1 cellular context compared by ENCODE assay signal in the genomic region with DNA sequence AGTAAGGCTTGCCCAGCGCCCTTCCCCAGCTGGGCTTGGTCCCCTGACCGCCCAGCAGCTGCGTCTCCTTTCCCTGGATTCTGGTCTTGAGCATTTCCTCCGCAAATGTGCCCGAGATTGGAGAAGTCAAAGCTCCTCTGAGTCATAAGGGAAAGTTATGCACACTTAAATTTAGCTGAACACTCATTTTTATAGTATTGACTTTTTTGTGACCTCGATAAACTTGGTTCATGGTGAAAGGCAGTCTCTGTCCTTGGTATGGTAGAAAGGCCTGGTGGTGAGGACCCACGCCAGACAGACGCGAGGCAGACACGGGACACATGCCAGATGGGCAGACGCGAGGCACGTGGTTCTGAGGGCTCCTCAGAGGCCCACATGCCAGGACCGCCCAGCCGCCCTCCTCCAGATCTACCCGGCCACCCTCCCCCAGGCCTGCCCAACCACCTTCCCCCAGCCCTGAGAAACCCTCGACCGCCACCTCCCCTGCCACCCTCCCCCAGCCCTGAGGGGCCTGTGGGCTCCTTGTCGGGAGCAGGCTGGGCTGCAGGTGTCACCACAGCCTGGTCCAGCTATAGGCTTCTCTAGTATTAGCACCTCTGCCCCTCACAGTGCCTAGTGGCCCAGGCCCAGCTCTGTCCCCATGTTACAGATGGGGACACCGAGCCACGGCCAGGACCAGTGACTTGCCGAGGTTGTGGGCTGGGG.
TF ChIP-seq lines count a peak whose summit lies in the region.

No MANE protein-coding gene starts in this region.

TF ChIP-seq in GM12878, 131 proteins besides CTCF, POLR2A, EP300 and RAD21 (continued from another document and continues in another):
- peak; percentile 39; the same call in 1 of the 2 replicates for TF ChIP-seq CREM (IDR thresholded peaks at IDR 0.05; ENCODE audit: low read depth)
- 0 out of 2 replicates have a peak, but pooled peaks have one; percentile 23 for TF ChIP-seq TCF3 (IDR thresholded peaks at IDR 0.05; ENCODE audit: borderline replicate concordance, insufficient read depth, low read depth, low read length)
- TF ChIP-seq, protein P1, sequence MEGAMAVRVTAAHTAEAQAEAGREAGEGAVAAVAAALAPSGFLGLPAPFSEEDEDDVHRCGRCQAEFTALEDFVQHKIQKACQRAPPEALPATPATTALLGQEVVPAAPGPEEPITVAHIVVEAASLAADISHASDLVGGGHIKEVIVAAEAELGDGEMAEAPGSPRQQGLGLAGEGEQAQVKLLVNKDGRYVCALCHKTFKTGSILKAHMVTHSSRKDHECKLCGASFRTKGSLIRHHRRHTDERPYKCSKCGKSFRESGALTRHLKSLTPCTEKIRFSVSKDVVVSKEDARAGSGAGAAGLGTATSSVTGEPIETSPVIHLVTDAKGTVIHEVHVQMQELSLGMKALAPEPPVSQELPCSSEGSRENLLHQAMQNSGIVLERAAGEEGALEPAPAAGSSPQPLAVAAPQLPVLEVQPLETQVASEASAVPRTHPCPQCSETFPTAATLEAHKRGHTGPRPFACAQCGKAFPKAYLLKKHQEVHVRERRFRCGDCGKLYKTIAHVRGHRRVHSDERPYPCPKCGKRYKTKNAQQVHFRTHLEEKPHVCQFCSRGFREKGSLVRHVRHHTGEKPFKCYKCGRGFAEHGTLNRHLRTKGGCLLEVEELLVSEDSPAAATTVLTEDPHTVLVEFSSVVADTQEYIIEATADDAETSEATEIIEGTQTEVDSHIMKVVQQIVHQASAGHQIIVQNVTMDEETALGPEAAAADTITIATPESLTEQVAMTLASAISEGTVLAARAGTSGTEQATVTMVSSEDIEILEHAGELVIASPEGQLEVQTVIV (IDR thresholded peaks at IDR 0.05; ENCODE audit: borderline replicate concordance, partially characterized antibody) = no peak
- TF ChIP-seq SMC3 (IDR thresholded peaks at IDR 0.05; ENCODE audit: borderline replicate concordance, low read length) = no peak
- TF ChIP-seq RFX5 (IDR thresholded peaks at IDR 0.05; ENCODE audit: low read depth, low read length) = no peak
- TF ChIP-seq KDM1A (IDR thresholded peaks at IDR 0.05; ENCODE audit: borderline replicate concordance) = no peak
- peak; percentile 87 for TF ChIP-seq EED (IDR thresholded peaks at IDR 0.05; ENCODE audit: low read depth)
- TF ChIP-seq POLR2AphosphoS2 (IDR thresholded peaks at IDR 0.05; ENCODE audit: low read depth, low read length) = no peak
- no peak for TF ChIP-seq NFXL1 (IDR thresholded peaks at IDR 0.05; ENCODE audit: borderline replicate concordance)
- TF ChIP-seq, protein P2, sequence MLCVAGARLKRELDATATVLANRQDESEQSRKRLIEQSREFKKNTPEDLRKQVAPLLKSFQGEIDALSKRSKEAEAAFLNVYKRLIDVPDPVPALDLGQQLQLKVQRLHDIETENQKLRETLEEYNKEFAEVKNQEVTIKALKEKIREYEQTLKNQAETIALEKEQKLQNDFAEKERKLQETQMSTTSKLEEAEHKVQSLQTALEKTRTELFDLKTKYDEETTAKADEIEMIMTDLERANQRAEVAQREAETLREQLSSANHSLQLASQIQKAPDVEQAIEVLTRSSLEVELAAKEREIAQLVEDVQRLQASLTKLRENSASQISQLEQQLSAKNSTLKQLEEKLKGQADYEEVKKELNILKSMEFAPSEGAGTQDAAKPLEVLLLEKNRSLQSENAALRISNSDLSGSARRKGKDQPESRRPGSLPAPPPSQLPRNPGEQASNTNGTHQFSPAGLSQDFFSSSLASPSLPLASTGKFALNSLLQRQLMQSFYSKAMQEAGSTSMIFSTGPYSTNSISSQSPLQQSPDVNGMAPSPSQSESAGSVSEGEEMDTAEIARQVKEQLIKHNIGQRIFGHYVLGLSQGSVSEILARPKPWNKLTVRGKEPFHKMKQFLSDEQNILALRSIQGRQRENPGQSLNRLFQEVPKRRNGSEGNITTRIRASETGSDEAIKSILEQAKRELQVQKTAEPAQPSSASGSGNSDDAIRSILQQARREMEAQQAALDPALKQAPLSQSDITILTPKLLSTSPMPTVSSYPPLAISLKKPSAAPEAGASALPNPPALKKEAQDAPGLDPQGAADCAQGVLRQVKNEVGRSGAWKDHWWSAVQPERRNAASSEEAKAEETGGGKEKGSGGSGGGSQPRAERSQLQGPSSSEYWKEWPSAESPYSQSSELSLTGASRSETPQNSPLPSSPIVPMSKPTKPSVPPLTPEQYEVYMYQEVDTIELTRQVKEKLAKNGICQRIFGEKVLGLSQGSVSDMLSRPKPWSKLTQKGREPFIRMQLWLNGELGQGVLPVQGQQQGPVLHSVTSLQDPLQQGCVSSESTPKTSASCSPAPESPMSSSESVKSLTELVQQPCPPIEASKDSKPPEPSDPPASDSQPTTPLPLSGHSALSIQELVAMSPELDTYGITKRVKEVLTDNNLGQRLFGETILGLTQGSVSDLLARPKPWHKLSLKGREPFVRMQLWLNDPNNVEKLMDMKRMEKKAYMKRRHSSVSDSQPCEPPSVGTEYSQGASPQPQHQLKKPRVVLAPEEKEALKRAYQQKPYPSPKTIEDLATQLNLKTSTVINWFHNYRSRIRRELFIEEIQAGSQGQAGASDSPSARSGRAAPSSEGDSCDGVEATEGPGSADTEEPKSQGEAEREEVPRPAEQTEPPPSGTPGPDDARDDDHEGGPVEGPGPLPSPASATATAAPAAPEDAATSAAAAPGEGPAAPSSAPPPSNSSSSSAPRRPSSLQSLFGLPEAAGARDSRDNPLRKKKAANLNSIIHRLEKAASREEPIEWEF (IDR thresholded peaks at IDR 0.05; ENCODE audit: insufficient replicate concordance, low read depth, low read length) = no peak
- no peak for TF ChIP-seq HDAC2 (IDR thresholded peaks at IDR 0.05)
- TF ChIP-seq CREB1 (IDR thresholded peaks at IDR 0.05; ENCODE audit: low read depth) = peak; percentile 57
- TF ChIP-seq SPI1 (IDR thresholded peaks at IDR 0.05; ENCODE audit: borderline replicate concordance, insufficient read depth, low read depth, low read length) = peak; percentile 71
- TF ChIP-seq DPF2 (IDR thresholded peaks at IDR 0.05) = no peak
- TF ChIP-seq MEF2A (IDR thresholded peaks at IDR 0.05; ENCODE audit: insufficient read depth, low read depth, low read length) = peak; percentile 92
- TF ChIP-seq RBBP5 (conservative IDR thresholded peaks at IDR 0.05) = no peak
- TF ChIP-seq, protein P3, sequence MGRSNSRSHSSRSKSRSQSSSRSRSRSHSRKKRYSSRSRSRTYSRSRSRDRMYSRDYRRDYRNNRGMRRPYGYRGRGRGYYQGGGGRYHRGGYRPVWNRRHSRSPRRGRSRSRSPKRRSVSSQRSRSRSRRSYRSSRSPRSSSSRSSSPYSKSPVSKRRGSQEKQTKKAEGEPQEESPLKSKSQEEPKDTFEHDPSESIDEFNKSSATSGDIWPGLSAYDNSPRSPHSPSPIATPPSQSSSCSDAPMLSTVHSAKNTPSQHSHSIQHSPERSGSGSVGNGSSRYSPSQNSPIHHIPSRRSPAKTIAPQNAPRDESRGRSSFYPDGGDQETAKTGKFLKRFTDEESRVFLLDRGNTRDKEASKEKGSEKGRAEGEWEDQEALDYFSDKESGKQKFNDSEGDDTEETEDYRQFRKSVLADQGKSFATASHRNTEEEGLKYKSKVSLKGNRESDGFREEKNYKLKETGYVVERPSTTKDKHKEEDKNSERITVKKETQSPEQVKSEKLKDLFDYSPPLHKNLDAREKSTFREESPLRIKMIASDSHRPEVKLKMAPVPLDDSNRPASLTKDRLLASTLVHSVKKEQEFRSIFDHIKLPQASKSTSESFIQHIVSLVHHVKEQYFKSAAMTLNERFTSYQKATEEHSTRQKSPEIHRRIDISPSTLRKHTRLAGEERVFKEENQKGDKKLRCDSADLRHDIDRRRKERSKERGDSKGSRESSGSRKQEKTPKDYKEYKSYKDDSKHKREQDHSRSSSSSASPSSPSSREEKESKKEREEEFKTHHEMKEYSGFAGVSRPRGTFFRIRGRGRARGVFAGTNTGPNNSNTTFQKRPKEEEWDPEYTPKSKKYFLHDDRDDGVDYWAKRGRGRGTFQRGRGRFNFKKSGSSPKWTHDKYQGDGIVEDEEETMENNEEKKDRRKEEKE (IDR thresholded peaks at IDR 0.05) = no peak
- TF ChIP-seq BMI1 (IDR thresholded peaks at IDR 0.05; ENCODE audit: borderline replicate concordance) = no peak
- peak; percentile 42; the same call in 1 of the 2 replicates for TF ChIP-seq IKZF1 (conservative IDR thresholded peaks at IDR 0.05)
- no peak for TF ChIP-seq STAT3 (IDR thresholded peaks at IDR 0.05; ENCODE audit: low read depth, low read length)
- TF ChIP-seq EGR1 (IDR thresholded peaks at IDR 0.05; ENCODE audit: borderline replicate concordance in 1 of 2, low read depth in 2 of 2, low read length in 2 of 2) = 0 out of 3 replicates have a peak, but pooled peaks of 1 of the 2 experiments have one; percentile 8
- TF ChIP-seq, protein P4, sequence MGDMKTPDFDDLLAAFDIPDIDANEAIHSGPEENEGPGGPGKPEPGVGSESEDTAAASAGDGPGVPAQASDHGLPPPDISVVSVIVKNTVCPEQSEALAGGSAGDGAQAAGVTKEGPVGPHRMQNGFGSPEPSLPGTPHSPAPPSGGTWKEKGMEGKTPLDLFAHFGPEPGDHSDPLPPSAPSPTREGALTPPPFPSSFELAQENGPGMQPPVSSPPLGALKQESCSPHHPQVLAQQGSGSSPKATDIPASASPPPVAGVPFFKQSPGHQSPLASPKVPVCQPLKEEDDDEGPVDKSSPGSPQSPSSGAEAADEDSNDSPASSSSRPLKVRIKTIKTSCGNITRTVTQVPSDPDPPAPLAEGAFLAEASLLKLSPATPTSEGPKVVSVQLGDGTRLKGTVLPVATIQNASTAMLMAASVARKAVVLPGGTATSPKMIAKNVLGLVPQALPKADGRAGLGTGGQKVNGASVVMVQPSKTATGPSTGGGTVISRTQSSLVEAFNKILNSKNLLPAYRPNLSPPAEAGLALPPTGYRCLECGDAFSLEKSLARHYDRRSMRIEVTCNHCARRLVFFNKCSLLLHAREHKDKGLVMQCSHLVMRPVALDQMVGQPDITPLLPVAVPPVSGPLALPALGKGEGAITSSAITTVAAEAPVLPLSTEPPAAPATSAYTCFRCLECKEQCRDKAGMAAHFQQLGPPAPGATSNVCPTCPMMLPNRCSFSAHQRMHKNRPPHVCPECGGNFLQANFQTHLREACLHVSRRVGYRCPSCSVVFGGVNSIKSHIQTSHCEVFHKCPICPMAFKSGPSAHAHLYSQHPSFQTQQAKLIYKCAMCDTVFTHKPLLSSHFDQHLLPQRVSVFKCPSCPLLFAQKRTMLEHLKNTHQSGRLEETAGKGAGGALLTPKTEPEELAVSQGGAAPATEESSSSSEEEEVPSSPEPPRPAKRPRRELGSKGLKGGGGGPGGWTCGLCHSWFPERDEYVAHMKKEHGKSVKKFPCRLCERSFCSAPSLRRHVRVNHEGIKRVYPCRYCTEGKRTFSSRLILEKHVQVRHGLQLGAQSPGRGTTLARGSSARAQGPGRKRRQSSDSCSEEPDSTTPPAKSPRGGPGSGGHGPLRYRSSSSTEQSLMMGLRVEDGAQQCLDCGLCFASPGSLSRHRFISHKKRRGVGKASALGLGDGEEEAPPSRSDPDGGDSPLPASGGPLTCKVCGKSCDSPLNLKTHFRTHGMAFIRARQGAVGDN (IDR thresholded peaks at IDR 0.05) = 0 out of 2 replicates have a peak, but pooled peaks have one; percentile 53
- TF ChIP-seq POLR2AphosphoS5 (IDR thresholded peaks at IDR 0.05; ENCODE audit: low read length) = no peak
- no peak for TF ChIP-seq SREBF2 (IDR thresholded peaks at IDR 0.05; ENCODE audit: low read length)
- TF ChIP-seq TBL1XR1 (IDR thresholded peaks at IDR 0.05; ENCODE audit: low read depth, low read length) = 0 out of 2 replicates have a peak, but pooled peaks have one; percentile 52
- TF ChIP-seq, protein P5, sequence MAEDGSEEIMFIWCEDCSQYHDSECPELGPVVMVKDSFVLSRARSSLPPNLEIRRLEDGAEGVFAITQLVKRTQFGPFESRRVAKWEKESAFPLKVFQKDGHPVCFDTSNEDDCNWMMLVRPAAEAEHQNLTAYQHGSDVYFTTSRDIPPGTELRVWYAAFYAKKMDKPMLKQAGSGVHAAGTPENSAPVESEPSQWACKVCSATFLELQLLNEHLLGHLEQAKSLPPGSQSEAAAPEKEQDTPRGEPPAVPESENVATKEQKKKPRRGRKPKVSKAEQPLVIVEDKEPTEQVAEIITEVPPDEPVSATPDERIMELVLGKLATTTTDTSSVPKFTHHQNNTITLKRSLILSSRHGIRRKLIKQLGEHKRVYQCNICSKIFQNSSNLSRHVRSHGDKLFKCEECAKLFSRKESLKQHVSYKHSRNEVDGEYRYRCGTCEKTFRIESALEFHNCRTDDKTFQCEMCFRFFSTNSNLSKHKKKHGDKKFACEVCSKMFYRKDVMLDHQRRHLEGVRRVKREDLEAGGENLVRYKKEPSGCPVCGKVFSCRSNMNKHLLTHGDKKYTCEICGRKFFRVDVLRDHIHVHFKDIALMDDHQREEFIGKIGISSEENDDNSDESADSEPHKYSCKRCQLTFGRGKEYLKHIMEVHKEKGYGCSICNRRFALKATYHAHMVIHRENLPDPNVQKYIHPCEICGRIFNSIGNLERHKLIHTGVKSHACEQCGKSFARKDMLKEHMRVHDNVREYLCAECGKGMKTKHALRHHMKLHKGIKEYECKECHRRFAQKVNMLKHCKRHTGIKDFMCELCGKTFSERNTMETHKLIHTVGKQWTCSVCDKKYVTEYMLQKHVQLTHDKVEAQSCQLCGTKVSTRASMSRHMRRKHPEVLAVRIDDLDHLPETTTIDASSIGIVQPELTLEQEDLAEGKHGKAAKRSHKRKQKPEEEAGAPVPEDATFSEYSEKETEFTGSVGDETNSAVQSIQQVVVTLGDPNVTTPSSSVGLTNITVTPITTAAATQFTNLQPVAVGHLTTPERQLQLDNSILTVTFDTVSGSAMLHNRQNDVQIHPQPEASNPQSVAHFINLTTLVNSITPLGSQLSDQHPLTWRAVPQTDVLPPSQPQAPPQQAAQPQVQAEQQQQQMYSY (CRISPR knock-in tag; IDR thresholded peaks at IDR 0.05) = no peak
- no peak for TF ChIP-seq EZH2 (IDR thresholded peaks at IDR 0.05; ENCODE audit: borderline replicate concordance, control insufficient read depth, low read depth, low read length)
- 0 out of 2 replicates have a peak, but pooled peaks have one; percentile 17 for TF ChIP-seq JUND (IDR thresholded peaks at IDR 0.05; ENCODE audit: low read depth, low read length)
- TF ChIP-seq SP1 (IDR thresholded peaks at IDR 0.05; ENCODE audit: low read depth, low read length) = peak; percentile 40
- TF ChIP-seq, protein P6, sequence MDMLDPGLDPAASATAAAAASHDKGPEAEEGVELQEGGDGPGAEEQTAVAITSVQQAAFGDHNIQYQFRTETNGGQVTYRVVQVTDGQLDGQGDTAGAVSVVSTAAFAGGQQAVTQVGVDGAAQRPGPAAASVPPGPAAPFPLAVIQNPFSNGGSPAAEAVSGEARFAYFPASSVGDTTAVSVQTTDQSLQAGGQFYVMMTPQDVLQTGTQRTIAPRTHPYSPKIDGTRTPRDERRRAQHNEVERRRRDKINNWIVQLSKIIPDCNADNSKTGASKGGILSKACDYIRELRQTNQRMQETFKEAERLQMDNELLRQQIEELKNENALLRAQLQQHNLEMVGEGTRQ (IDR thresholded peaks at IDR 0.05; ENCODE audit: borderline replicate concordance, low read depth, low read length) = no peak; the same call in 1 of the 2 replicates
- no peak for TF ChIP-seq WRNIP1 (IDR thresholded peaks at IDR 0.05; ENCODE audit: borderline replicate concordance, low read depth, low read length)
- peak; percentile 84 for TF ChIP-seq FOXM1 (IDR thresholded peaks at IDR 0.05; ENCODE audit: low read depth, low read length)
- TF ChIP-seq GATAD2B (conservative IDR thresholded peaks at IDR 0.05; ENCODE audit: low read depth) = no peak
- no peak for TF ChIP-seq TARDBP (IDR thresholded peaks at IDR 0.05; ENCODE audit: borderline replicate concordance)
